31 cellular contexts compared by ENCODE assay signal in the genomic region with DNA sequence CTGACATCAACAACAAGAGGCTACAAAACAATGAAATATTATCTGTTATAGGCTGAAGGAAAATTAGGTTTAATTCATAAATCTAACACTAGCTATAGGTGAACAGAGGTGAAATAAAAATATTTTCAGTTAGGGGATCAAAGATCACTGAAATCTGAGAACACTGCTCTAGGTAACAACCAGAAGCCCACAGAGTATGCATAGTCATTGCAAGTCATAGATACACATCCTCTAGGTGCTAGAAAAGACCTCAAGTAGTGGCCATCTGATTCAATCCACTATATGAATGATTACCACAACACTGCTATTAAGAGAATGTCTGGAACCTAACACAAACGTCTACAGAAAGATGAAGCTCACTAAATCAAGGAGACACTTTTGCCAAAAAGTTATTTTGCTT.
"Had no signal": no experiment of that assay in that cellular context is flagged by ENCODE, and none has a peak within 500 bp of the region (broad histone marks: within the 10 kb centered on the region; RNA-seq: fewer than 3 reads in every experiment).

No MANE protein-coding gene starts in this region.

- H3K36me3 Mint-ChIP-seq: neural progenitor cell had no signal

- H3K9me3 Mint-ChIP-seq: type B pancreatic cell had no signal

- H3K4me1 Mint-ChIP-seq: natural killer cell; nephron; neural progenitor cell; stimulated activated memory B cell treated with anti-CD40 and anti-IgM and Interleukin-4, amounts not matched to agents 10 μg/mL and 1 μg/mL and 100 μg/mL, for 72 hours; stimulated activated naive CD8-positive, alpha-beta T cell treated with anti-CD3 and anti-CD28 coated beads, Interleukin-15, amount 100 ng/mL, for 72 hours had no signal

- H2AFZ ChIP-seq: neural progenitor cell, parathyroid adenoma had no signal

- H3K36me3 ChIP-seq: neural progenitor cell, ovary, spleen, suprapubic skin, tibial artery, transverse colon, upper lobe of right lung, uterus had no signal

- H3K9me3 ChIP-seq: psoas muscle, suprapubic skin, testis, tibial artery, transverse colon, upper lobe of right lung, uterus had no signal

- H3K4me3 ChIP-seq: neural progenitor cell, ovary, psoas muscle, skin epidermis, smooth muscle cell, spleen, suprapubic skin, testis, tibial artery, transverse colon, upper lobe of right lung, uterus had no signal

- H3K9ac ChIP-seq: neural progenitor cell, parathyroid adenoma had no signal

- H3K27me3 Mint-ChIP-seq: progenitor cell of endocrine pancreas; stimulated activated memory B cell treated with anti-CD40 and anti-IgM and Interleukin-4, amounts not matched to agents 10 μg/mL and 1 μg/mL and 100 μg/mL, for 72 hours; stimulated activated naive CD8-positive, alpha-beta T cell treated with anti-CD3 and anti-CD28 coated beads, Interleukin-15, amount 100 ng/mL, for 72 hours; type B pancreatic cell had no signal

- H3K27me3 ChIP-seq: neural progenitor cell, ovary, spleen, suprapubic skin, testis, tibial artery, transverse colon, upper lobe of right lung, uterus had no signal

- ATAC-seq: natural killer cell; psoas muscle; right cardiac atrium; sciatic nerve; stimulated activated memory B cell treated with anti-CD40 and anti-IgM and Interleukin-4, amounts not matched to agents 10 μg/mL and 1 μg/mL and 100 μg/mL, for 72 hours; stimulated activated naive CD8-positive, alpha-beta T cell treated with anti-CD3 and anti-CD28 coated beads, Interleukin-15, amount 100 ng/mL, for 72 hours; stimulated activated naive CD8-positive, alpha-beta T cell treated with anti-CD3 and anti-CD28 coated beads, Interleukin-15, Interleukin-2, amounts not matched to agents 100 U/mL and 50 U/mL, for 24 hours; upper lobe of right lung had no signal

- H3K4me2 ChIP-seq: neural progenitor cell, smooth muscle cell had no signal

- H3K27ac ChIP-seq: neural progenitor cell, ovary, parathyroid adenoma, psoas muscle, skin epidermis, spleen, suprapubic skin, testis, tibial artery, transverse colon, upper lobe of right lung, uterus had no signal

- DNase-seq: natural killer cell; occipital lobe; ovary; posterior cingulate gyrus; psoas muscle; right cardiac atrium; spleen; stimulated activated CD4-positive, alpha-beta T cell treated with anti-CD3 and anti-CD28 coated beads, Interleukin-12 subunit alpha, Interleukin-12 subunit beta, amount 100 ng/mL, for 4 hours; stimulated activated CD4-positive, alpha-beta T cell treated with anti-CD3 and anti-CD28 coated beads, Interleukin-1b, Interleukin-23, amount 100 ng/mL, for 48 hours; stimulated activated CD4-positive, alpha-beta T cell treated with anti-CD3 and anti-CD28 coated beads, Interleukin-4, amount 100 ng/mL, for 1 hour; stimulated activated CD4-positive, alpha-beta T cell treated with anti-CD3 and anti-CD28 coated beads, Interleukin-4, amount 100 ng/mL, for 4 hours; stimulated activated CD8-positive, alpha-beta memory T cell treated with anti-CD3 and anti-CD28 coated beads, Interleukin-4, amount 100 ng/mL, for 48 hours; stimulated activated naive CD4-positive, alpha-beta T cell; stimulated activated naive CD8-positive, alpha-beta T cell treated with anti-CD3 and anti-CD28 coated beads, Interleukin-15, amount 100 ng/mL, for 72 hours; stimulated activated naive CD8-positive, alpha-beta T cell treated with anti-CD3 and anti-CD28 coated beads, Interleukin-15, Interleukin-2, amounts not matched to agents 100 U/mL and 50 U/mL, for 24 hours; substantia nigra; testis; tibial artery; transverse colon; upper lobe of right lung; uterus had no signal

- H3K4me3 Mint-ChIP-seq: natural killer cell; nephron; neural progenitor cell; stimulated activated memory B cell treated with anti-CD40 and anti-IgM and Interleukin-4, amounts not matched to agents 10 μg/mL and 1 μg/mL and 100 μg/mL, for 72 hours; stimulated activated naive CD8-positive, alpha-beta T cell treated with anti-CD3 and anti-CD28 coated beads, Interleukin-15, amount 100 ng/mL, for 72 hours; type B pancreatic cell had no signal

- H3K27ac Mint-ChIP-seq: natural killer cell; nephron; neural progenitor cell; progenitor cell of endocrine pancreas; stimulated activated memory B cell treated with anti-CD40 and anti-IgM and Interleukin-4, amounts not matched to agents 10 μg/mL and 1 μg/mL and 100 μg/mL, for 72 hours; type B pancreatic cell had no signal

- H3K4me1 ChIP-seq: neural progenitor cell, parathyroid adenoma, psoas muscle, spleen, testis, tibial artery, transverse colon, upper lobe of right lung, uterus had no signal

- H3K79me2 ChIP-seq: parathyroid adenoma had no signal
